9 cellular contexts compared by ENCODE assay signal in the genomic region with DNA sequence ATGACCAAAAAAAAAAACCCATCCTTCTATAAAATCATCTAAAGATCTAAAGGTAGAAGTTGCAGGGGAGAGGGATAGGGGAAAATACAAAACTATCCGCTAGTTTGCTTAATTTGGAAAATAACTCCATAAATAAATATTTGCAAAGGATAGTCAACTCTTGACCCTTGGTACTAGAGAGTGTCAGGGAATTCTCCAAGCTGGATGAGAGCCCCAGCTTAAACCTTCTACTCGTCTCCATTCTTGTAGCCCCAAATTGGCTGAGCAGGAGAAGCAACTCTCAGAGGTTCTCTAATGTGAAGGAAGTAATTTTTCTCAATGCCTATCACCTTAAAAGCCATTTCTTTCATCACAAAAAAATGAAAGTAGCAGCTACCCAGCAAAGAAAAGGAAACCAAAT.
"Had no signal": no experiment of that assay in that cellular context is flagged by ENCODE, and none has a peak within 500 bp of the region (broad histone marks: within the 10 kb centered on the region; RNA-seq: fewer than 3 reads in every experiment).

No MANE protein-coding gene starts in this region.

- H3K27ac Mint-ChIP-seq: GM23338, IgD-negative memory B cell had no signal

- H3K9me3 Mint-ChIP-seq: GM23338, HFFc6, IgD-negative memory B cell had no signal

- H2AFZ ChIP-seq: GM23338 had no signal

- H3K4me3 ChIP-seq: GM23338 had no signal

- FAIRE-seq: H1, H54, HTR-8/SVneo had no signal

- DNase-seq: H9, HCEC 1CT, HFFc6, KBM-7 had no signal

- H3K4me3 Mint-ChIP-seq: GM23338, H9, HFFc6, IgD-negative memory B cell had no signal

- ATAC-seq: GM23338 had no signal

- H3K27me3 Mint-ChIP-seq: IgD-negative memory B cell had no signal

- H3K4me2 ChIP-seq: GM23338 had no signal
